9 cellular contexts compared by ENCODE assay signal in the genomic region with DNA sequence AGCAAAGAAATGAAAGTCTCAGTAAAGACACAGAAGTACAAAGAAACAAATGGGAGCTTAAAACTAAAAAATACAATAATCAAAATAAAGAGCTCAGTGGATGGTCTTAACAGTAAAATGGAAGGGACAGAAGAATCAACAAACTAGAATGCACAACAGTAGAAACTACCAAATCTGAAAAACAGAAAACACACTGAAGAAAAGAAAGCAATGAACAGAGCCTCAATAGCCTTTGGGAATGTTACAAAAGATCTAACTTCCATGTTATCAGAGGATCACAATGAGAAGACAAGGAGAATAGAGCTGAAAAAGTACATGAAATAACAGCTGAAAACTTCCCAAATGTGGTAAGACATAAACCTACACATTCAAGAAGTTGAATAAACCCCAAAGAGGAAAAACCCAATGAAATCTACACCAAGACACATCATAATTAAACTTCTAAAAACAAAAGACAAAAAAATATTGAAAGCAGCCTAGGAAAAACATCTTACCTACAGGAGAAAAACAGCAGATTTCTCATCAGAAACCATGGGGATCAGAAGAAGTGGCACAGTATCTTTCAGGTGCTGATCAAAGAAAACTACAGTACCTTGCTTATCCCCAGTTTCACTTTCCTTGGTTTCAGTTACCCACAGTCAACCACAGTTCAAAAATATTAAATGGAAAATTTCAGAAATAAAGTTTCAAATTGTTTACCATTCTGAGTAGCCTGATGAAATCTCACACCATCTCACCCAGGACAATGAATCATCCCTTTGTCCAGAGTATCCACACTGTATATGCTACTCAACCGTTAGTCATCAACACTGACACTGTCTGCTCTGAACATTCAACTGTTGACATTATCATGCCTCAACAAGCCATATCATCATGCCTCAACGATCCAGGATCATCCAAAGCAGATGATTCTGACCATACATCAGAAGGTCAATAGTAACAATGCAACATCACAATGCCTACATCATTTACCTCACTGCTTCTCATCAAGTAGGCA. TPM values are rescaled to one million over a fixed set of nuclear protein-coding genes. Genes with fewer than 3 reads are reported as not detected.
DNase-seq lines count a peak whose midpoint lies in the region; ATAC-seq and TF ChIP-seq lines count a peak whose summit lies in the region.
"Had no signal": no experiment of that assay in that cellular context is flagged by ENCODE, and none has a peak within 500 bp of the region (broad histone marks: within the 10 kb centered on the region; RNA-seq: fewer than 3 reads in every experiment).

No MANE protein-coding gene starts in this region.

- no peaks in the 10 kb centered on the region for H3K27me3 ChIP-seq in HCT116 (ENCODE audit: insufficient read depth, low read length)
- H3K27me3 ChIP-seq: right lobe of liver had no signal

- peaks cover 4% of the 10 kb centered on the region; the same call in 1 of the 2 replicates for H4K20me1 ChIP-seq in HCT116 (ENCODE audit: insufficient read depth)

- no peak overlapping the region for H3K27ac ChIP-seq in HCT116 (ENCODE audit: low read depth, low read length)
- H3K27ac ChIP-seq: right lobe of liver had no signal

- no peaks in the 10 kb centered on the region for H3K36me3 ChIP-seq in HCT116 (ENCODE audit: control insufficient read depth in 1 of 2, insufficient read depth in 2 of 2, low read length in 2 of 2)
- H3K36me3 ChIP-seq: right lobe of liver had no signal

- TF ChIP-seq CTCF in AG09309 (IDR thresholded peaks at IDR 0.05; ENCODE audit: control insufficient read depth, insufficient read depth, low read depth, low read length, missing control alignments) (no peak), HCT116 (IDR thresholded peaks at IDR 0.05 in 2 of 3, conservative IDR thresholded peaks at IDR 0.05 in 1 of 3; ENCODE audit: borderline replicate concordance in 1 of 3, insufficient read depth in 1 of 3, low read depth in 2 of 3, low read length in 2 of 3) (no peak)

- H3K9ac ChIP-seq in HCT116 (ENCODE audit: low read length): no peak overlapping the region

- no peak overlapping the region for H3K4me3 ChIP-seq in AG09309 (ENCODE audit: control insufficient read depth, low read depth, low read length)
- no peak overlapping the region for H3K4me3 ChIP-seq in HCT116 (replicated peaks in 1 of 2; ENCODE audit: low read depth in 1 of 2, low read length in 2 of 2)
- H3K4me3 ChIP-seq: right lobe of liver had no signal

- H2AFZ ChIP-seq in HCT116 (ENCODE audit: low read depth, low read length, poor library complexity, severe bottlenecking): no peak overlapping the region

- ATAC-seq in HCT116: peak; percentile 93
- ATAC-seq in GM18511 (IDR thresholded peaks at IDR 0.05; ENCODE audit: unreplicated experiment): no peak
- no peak for ATAC-seq in GM19452 (IDR thresholded peaks at IDR 0.05; ENCODE audit: unreplicated experiment)
- ATAC-seq in left lobe of liver: no peak

- H3K9me3 ChIP-seq in HCT116 (ENCODE audit: control insufficient read depth in 1 of 2, insufficient read depth in 1 of 2, low read depth in 1 of 2, low read length in 2 of 2): peaks cover 0 to 11% of the 10 kb centered on the region in 2 experiments; a peak in 2 of 4 replicates
- H3K9me3 ChIP-seq: right lobe of liver had no signal

- DNase-seq in AG09309 (ENCODE audit: low read depth) (peak; percentile 63), HCT116 (ENCODE audit: low read depth, low spot score) (peak; percentile 79), immature natural killer cell (peak; percentile 47 to 51 (median 50)), hippocampal formation (lab: John Stamatoyannopoulos, UW) (no peak), left lobe of liver (ENCODE audit: low spot score) (no peak)
- no peak for DNase-seq in activated T-helper 1 cell treated with anti-CD3 and anti-CD28 coated beads, Interleukin-12 subunit alpha, Interleukin-12 subunit beta, Interleukin-2, Interleukin-4 antibody, amounts not matched to agents 30 ng/mL and 10 ng/mL and 1 ng/mL, durations not matched to agents 14 hours and 24 hours and 36 hours (ENCODE audit: low spot score)
- DNase-seq: right lobe of liver had no signal

- peaks cover 98% of the 10 kb centered on the region for H3K79me2 ChIP-seq in HCT116 (ENCODE audit: insufficient read depth, low read length)

- TF ChIP-seq RAD21 in HCT116 (IDR thresholded peaks at IDR 0.05; ENCODE audit: low read depth): no peak

- CTCF ChIA-PET in HCT116 (lab: Charles Lee): interaction anchor here (2.5 kb wide), 1 partner anchor 28 kb away, joined by 6 read pairs; no protein-coding TSS in a partner anchor

- H3K4me3 Mint-ChIP-seq in activated T-helper 1 cell treated with anti-CD3 and anti-CD28 coated beads, Interleukin-12 subunit alpha, Interleukin-12 subunit beta, Interleukin-2, Interleukin-4 antibody, amounts not matched to agents 30 ng/mL and 10 ng/mL and 1 ng/mL, durations not matched to agents 14 hours and 24 hours and 36 hours: no peak overlapping the region
- H3K4me3 Mint-ChIP-seq in immature natural killer cell: peak overlapping the region; percentile 57 to 67 (median 64)

- BruUV-seq in HCT116 (replicated peaks; lab: Mats Ljungman, UMichigan): no TSS peak

- peak overlapping the region; percentile 41 for H3K4me2 ChIP-seq in HCT116 (ENCODE audit: low read length)

- no peaks in the 10 kb centered on the region for H3K27me3 Mint-ChIP-seq in activated T-helper 1 cell treated with anti-CD3 and anti-CD28 coated beads, Interleukin-12 subunit alpha, Interleukin-12 subunit beta, Interleukin-2, Interleukin-4 antibody, amounts not matched to agents 30 ng/mL and 10 ng/mL and 1 ng/mL, durations not matched to agents 14 hours and 24 hours and 36 hours (ENCODE audit: insufficient read depth)
- peaks cover 0 to 3% (median 0%) of the 10 kb centered on the region in 3 donors for H3K27me3 Mint-ChIP-seq in immature natural killer cell (ENCODE audit: low read depth in 3 of 3)

- peaks cover 31% of the 10 kb centered on the region for H3K36me3 Mint-ChIP-seq in activated T-helper 1 cell treated with anti-CD3 and anti-CD28 coated beads, Interleukin-12 subunit alpha, Interleukin-12 subunit beta, Interleukin-2, Interleukin-4 antibody, amounts not matched to agents 30 ng/mL and 10 ng/mL and 1 ng/mL, durations not matched to agents 14 hours and 24 hours and 36 hours (ENCODE audit: low read depth)
- peaks cover 0 to 5% (median 0%) of the 10 kb centered on the region in 3 donors for H3K36me3 Mint-ChIP-seq in immature natural killer cell

- RAD21 ChIA-PET in HCT116 (lab: Charles Lee; ENCODE audit: low non-redundant PET in 1 of 2, low total read pairs in 2 of 2, uncharacterized antibody in 2 of 2, unreplicated experiment in 2 of 2): no interaction called here

- peaks cover 58% of the 10 kb centered on the region for H3K4me1 Mint-ChIP-seq in activated T-helper 1 cell treated with anti-CD3 and anti-CD28 coated beads, Interleukin-12 subunit alpha, Interleukin-12 subunit beta, Interleukin-2, Interleukin-4 antibody, amounts not matched to agents 30 ng/mL and 10 ng/mL and 1 ng/mL, durations not matched to agents 14 hours and 24 hours and 36 hours (ENCODE audit: low read depth)
- peaks cover 62 to 84% of the 10 kb centered on the region in 2 donors for H3K4me1 Mint-ChIP-seq in immature natural killer cell

- peak overlapping the region; percentile 82 for H3K27ac Mint-ChIP-seq in activated T-helper 1 cell treated with anti-CD3 and anti-CD28 coated beads, Interleukin-12 subunit alpha, Interleukin-12 subunit beta, Interleukin-2, Interleukin-4 antibody, amounts not matched to agents 30 ng/mL and 10 ng/mL and 1 ng/mL, durations not matched to agents 14 hours and 24 hours and 36 hours
- peak overlapping the region; percentile 27 to 95 (median 70) for H3K27ac Mint-ChIP-seq in immature natural killer cell

- POLR2A ChIA-PET in HCT116 (lab: Charles Lee): no interaction called here

- peaks cover 29% of the 10 kb centered on the region for H3K9me3 Mint-ChIP-seq in activated T-helper 1 cell treated with anti-CD3 and anti-CD28 coated beads, Interleukin-12 subunit alpha, Interleukin-12 subunit beta, Interleukin-2, Interleukin-4 antibody, amounts not matched to agents 30 ng/mL and 10 ng/mL and 1 ng/mL, durations not matched to agents 14 hours and 24 hours and 36 hours
- H3K9me3 Mint-ChIP-seq in immature natural killer cell: peaks cover 0 to 15% (median 2%) of the 10 kb centered on the region in 6 donors

- H3K4me1 ChIP-seq in HCT116 (ENCODE audit: control insufficient read depth in 1 of 2, insufficient read depth in 2 of 2, low read length in 2 of 2): peaks cover 0 to 21% of the 10 kb centered on the region in 2 experiments; a peak in 2 of 4 replicates
- H3K4me1 ChIP-seq: right lobe of liver had no signal

- intact Hi-C loops in HCT116 (cut with micrococcal nuclease): no loop called here
- intact Hi-C loops in activated T-helper 1 cell treated with anti-CD3 and anti-CD28 coated beads, Interleukin-12 subunit alpha, Interleukin-12 subunit beta, Interleukin-2, Interleukin-4 antibody, amounts not matched to agents 30 ng/mL and 10 ng/mL and 1 ng/mL, durations not matched to agents 14 hours and 24 hours and 36 hours (cut with micrococcal nuclease): loop anchor here (1.0 to 10.0 kb wide), 9 partner anchors 17 to 778 kb away; partner anchors contain the start of genes CYP2R1, INSC and RRAS2

- TF ChIP-seq POLR2A in HCT116 (IDR thresholded peaks at IDR 0.05; ENCODE audit: borderline replicate concordance, extremely low read depth, insufficient read depth, insufficient read length): no peak

- no peaks in the 10 kb centered on the region; the same call in 1 of the 2 replicates for H3K9me2 ChIP-seq in HCT116 (ENCODE audit: insufficient read depth)

TF ChIP-seq in HCT116, 20 proteins besides CTCF, POLR2A, EP300 and RAD21 (continues in another document):
- peak; percentile 95 for TF ChIP-seq CBX3 (IDR thresholded peaks at IDR 0.05; ENCODE audit: low read depth)
- peak; percentile 78 for TF ChIP-seq CEBPB (IDR thresholded peaks at IDR 0.05; ENCODE audit: low read depth)
- TF ChIP-seq, protein P1, sequence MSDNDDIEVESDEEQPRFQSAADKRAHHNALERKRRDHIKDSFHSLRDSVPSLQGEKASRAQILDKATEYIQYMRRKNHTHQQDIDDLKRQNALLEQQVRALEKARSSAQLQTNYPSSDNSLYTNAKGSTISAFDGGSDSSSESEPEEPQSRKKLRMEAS (IDR thresholded peaks at IDR 0.05): peak; percentile 66
- peak; percentile 84 for TF ChIP-seq SP1 (IDR thresholded peaks at IDR 0.05; ENCODE audit: low read depth)
- no peak for TF ChIP-seq ZNF274 (IDR thresholded peaks at IDR 0.05; ENCODE audit: low read depth, low read length)
- TF ChIP-seq, protein P2, sequence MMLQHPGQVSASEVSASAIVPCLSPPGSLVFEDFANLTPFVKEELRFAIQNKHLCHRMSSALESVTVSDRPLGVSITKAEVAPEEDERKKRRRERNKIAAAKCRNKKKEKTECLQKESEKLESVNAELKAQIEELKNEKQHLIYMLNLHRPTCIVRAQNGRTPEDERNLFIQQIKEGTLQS (IDR thresholded peaks at IDR 0.05): peak; percentile 64; the same call in 1 of the 2 replicates
- peak; percentile 43 for TF ChIP-seq SIN3A (IDR thresholded peaks at IDR 0.05; ENCODE audit: low read depth)

RNA-seq across cellular contexts. Expression of gene RRAS2, which starts 22.2 kb away (rescaled TPM):
- total RNA-seq in HCT116 (2021; ENCODE audit: unreplicated experiment) (54.5 TPM), left lobe of liver (24.1 TPM)
- 21.5 and 32.1 TPM in 2 replicates for polyA plus RNA-seq in HCT116 (2012)
- total RNA-seq in activated T-helper 1 cell treated with anti-CD3 and anti-CD28 coated beads, Interleukin-12 subunit alpha, Interleukin-12 subunit beta, Interleukin-2, Interleukin-4 antibody, amounts not matched to agents 30 ng/mL and 10 ng/mL and 1 ng/mL, durations not matched to agents 14 hours and 24 hours and 36 hours: 82.4 and 84.1 TPM in 2 replicates
- 10 to 100 TPM; 66.4 to 96.4 (median 85.9) TPM for polyA plus RNA-seq in immature natural killer cell

Comparison
In these comparisons a context has a peak if more than half of its experiments do, and no peak if none do; other contexts are left out.
1. DNase-seq: peak in AG09309 (single experiment), HCT116 (single experiment) and immature natural killer cell (3 of 3); none in activated T-helper 1 cell treated with anti-CD3 and anti-CD28 coated beads, Interleukin-12 subunit alpha, Interleukin-12 subunit beta, Interleukin-2, Interleukin-4 antibody, amounts not matched to agents 30 ng/mL and 10 ng/mL and 1 ng/mL, durations not matched to agents 14 hours and 24 hours and 36 hours (single experiment), hippocampal formation (0 of 2) and left lobe of liver (single experiment).